Comparison of ENCODE assay signal across 8 cellular contexts in genomic region chr17:7834891-7835817, GRCh38. TPM values are rescaled to one million over a fixed set of nuclear protein-coding genes. Genes with fewer than 3 reads are reported as not detected.
DNase-seq lines count a peak whose midpoint lies in the region; ATAC-seq and TF ChIP-seq lines count a peak whose summit lies in the region.

No MANE protein-coding gene starts in this region.

- H3K79me2 ChIP-seq in PC-3 (ENCODE audit: low read length): peaks cover 15% of the 10 kb centered on the region

- peaks cover 27% of the 10 kb centered on the region for H3K4me1 ChIP-seq in PC-3 (ENCODE audit: insufficient read depth, low read length)
- H3K4me1 ChIP-seq in mucosa of descending colon (ENCODE audit: low read depth): peaks cover 45% of the 10 kb centered on the region

- peak; percentile 36 for ATAC-seq in GM21576 (IDR thresholded peaks at IDR 0.05; ENCODE audit: unreplicated experiment)
- peak; percentile 56 for ATAC-seq in PC-3
- peak; percentile 69 for ATAC-seq in mucosa of descending colon

- intact Hi-C loops in PC-3 (cut with micrococcal nuclease) (loop anchor here (2.0 kb wide), 1 partner anchor 22 kb away; the partner anchor contains the start of gene NAA38), mucosa of descending colon (cut with DNase I, micrococcal nuclease) (no loop called here)

- H2AFZ ChIP-seq in PC-3 (ENCODE audit: low read length): peak overlapping the region; percentile 83

- H4K20me1 ChIP-seq in PC-3 (ENCODE audit: low read length): no peaks in the 10 kb centered on the region

- H3K27ac ChIP-seq in PC-3 (ENCODE audit: low read length) (peak overlapping the region; percentile 75), epithelial cell of prostate (peak overlapping the region; percentile 100)

- peak overlapping the region; percentile 83 for H3K4me3 ChIP-seq in PC-3 (ENCODE audit: low read length)
- peak overlapping the region; percentile 42 for H3K4me3 ChIP-seq in mucosa of descending colon

- TF ChIP-seq CTCF in PC-3 (conservative IDR thresholded peaks at IDR 0.05; ENCODE audit: low read depth, low read length) (peak; percentile 71), mucosa of descending colon (IDR thresholded peaks at IDR 0.05) (peak; percentile 84)

- peak overlapping the region; percentile 85 for H3K4me2 ChIP-seq in PC-3 (ENCODE audit: low read length)

- no peaks in the 10 kb centered on the region for H3K36me3 ChIP-seq in PC-3 (ENCODE audit: low read depth, low read length)
- H3K36me3 ChIP-seq in mucosa of descending colon (ENCODE audit: low read depth): no peaks in the 10 kb centered on the region

- peak overlapping the region; percentile 75 for H3K9ac ChIP-seq in PC-3 (ENCODE audit: low read length)

- POLR2A ChIA-PET in PC-3 (lab: Charles Lee; ENCODE audit: unreplicated experiment): interaction anchor here (1.1 kb wide), 1 partner anchor 10 kb away, joined by 4 read pairs; no protein-coding TSS in a partner anchor

- CTCF ChIA-PET in PC-3 (lab: Charles Lee): interaction anchor here (0.5 kb wide), 2 partner anchors 21 to 351 kb away, joined by 3 to 4 read pairs; partner anchors contain the start of gene POLR2A

- no peaks in the 10 kb centered on the region for H3K9me2 ChIP-seq in PC-3 (replicated peaks; ENCODE audit: low read length)

- DNase-seq in D341Med (ENCODE audit: low spot score) (peak; percentile 85), KG1 (lab: John Stamatoyannopoulos, UW) (peak; percentile 28), PC-3 (peak; percentile 97), epithelial cell of prostate (ENCODE audit: low read depth, low spot score) (peak; percentile 93), mucosa of descending colon (peak; percentile 94 to 98 (median 96))
- DNase-seq in activated T-cell treated with anti-CD3 and anti-CD28 coated beads, Interleukin-2, amount 50 U/mL, for 1 hour: peak; percentile 90
- DNase-seq in stimulated activated CD8-positive, alpha-beta memory T cell treated with anti-CD3 and anti-CD28 coated beads, Interleukin-2, amount 100 ng/mL, for 48 hours (ENCODE audit: low read depth in 2 of 2): peak; percentile 82 to 87

- no peaks in the 10 kb centered on the region for H3F3A ChIP-seq in PC-3 (ENCODE audit: low read length, unreplicated experiment)

- no peaks in the 10 kb centered on the region for H3K9me3 ChIP-seq in PC-3 (ENCODE audit: low read length)
- no peaks in the 10 kb centered on the region for H3K9me3 ChIP-seq in mucosa of descending colon

- BruUV-seq in PC-3 (replicated peaks; lab: Mats Ljungman, UMichigan): no TSS peak

- no peaks in the 10 kb centered on the region for H3K27me3 ChIP-seq in PC-3 (ENCODE audit: low read length)

RNA-seq across cellular contexts. Expression of gene KDM6B, which starts 1.1 kb away (rescaled TPM):
- total RNA-seq in PC-3 (2014; rRNA removed) (3.2 and 158 TPM in 2 replicates), mucosa of descending colon (10 to 100 TPM; 44.3 to 73.6 (median 54.6) TPM)

RNA-seq across cellular contexts. Expression of gene TMEM88, which starts 19.7 kb away (rescaled TPM):
- total RNA-seq in PC-3 (2014; rRNA removed) (1.5 TPM in 1 of 2 replicates, not detected in the other), mucosa of descending colon (1 to 10 TPM; 3.5 to 8.5 (median 6.9) TPM)

RNA-seq across cellular contexts. Expression of gene NAA38, which starts 22.2 kb away (rescaled TPM):
- total RNA-seq in PC-3 (2014; rRNA removed): 403 and 409 TPM in 2 replicates
- total RNA-seq in mucosa of descending colon: 10 to 100 TPM; 51.2 to 73.5 (median 58.2) TPM

RNA-seq across cellular contexts. Expression of gene CYB5D1, which starts 22.6 kb away (rescaled TPM):
- total RNA-seq in PC-3 (2014; rRNA removed) (16.7 and 23.1 TPM in 2 replicates), mucosa of descending colon (10 to 100 TPM; 11.5 to 17.0 (median 12.2) TPM)

RNA-seq across cellular contexts. Expression of gene CHD3, which starts 53.4 kb away (rescaled TPM):
- 102 and 151 TPM in 2 replicates for total RNA-seq in PC-3 (2014; rRNA removed)
- total RNA-seq in mucosa of descending colon: 100 to 1,000 TPM in 1 of 3 donors, 10 to 100 TPM in 2; 52.7 to 151 (median 56.5) TPM

Comparison
In these comparisons a context has a peak if more than half of its experiments do, and no peak if none do; other contexts are left out.
1. Peak in every context shown above with its lines: DNase-seq, ATAC-seq, H3K4me3 ChIP-seq and H3K27ac ChIP-seq.
2. DNase-seq: peak in every context shown above with its lines; median percentile 97 in PC-3; 96 in mucosa of descending colon; 93 in epithelial cell of prostate; 90 in activated T-cell treated with anti-CD3 and anti-CD28 coated beads, Interleukin-2, amount 50 U/mL, for 1 hour; 85 in D341Med; 84 in stimulated activated CD8-positive, alpha-beta memory T cell treated with anti-CD3 and anti-CD28 coated beads, Interleukin-2, amount 100 ng/mL, for 48 hours; 28 in KG1.